ENCODE assay signal across 14 cellular contexts in the genomic region with DNA sequence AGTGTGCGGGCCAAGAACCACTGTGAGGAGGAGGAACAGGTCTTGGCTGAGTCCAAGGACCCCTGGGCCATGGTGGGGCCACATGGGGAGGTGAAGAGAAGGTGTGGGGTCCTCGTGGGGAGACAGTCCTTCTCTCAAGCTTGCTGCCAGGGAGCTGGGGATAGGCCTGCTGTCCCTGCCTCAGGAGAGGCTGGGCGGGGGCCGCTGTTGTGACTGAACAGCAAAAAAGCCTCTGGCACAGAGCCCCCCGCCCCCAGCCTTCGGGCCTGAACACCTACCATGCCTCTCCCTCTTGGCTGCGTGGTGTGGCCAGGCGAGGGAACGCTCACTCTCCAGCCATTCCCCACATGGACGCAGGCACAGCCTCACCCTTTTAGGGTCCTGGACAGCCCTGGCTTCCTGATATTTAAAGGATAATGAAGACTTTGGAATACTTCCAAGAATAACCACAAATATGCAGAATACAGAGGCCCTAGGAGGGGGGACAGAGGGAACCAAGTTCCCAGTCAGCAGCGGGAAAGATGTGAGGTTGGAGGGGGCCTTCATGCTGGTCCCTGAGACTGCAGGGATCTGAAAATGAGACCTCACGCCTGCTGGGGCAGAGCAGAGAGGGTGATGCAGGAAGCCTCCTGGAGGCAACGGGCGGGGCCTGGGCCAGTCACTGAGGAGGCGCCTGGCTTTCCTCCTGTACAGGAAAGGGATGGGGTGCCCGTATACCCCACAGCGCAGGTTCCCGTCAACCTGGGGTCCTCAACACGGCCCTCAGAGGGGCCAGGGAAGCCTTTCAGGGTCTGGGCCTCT.
DNase-seq lines count a peak whose midpoint lies in the region; ATAC-seq, FAIRE-seq and TF ChIP-seq lines count a peak whose summit lies in the region.
"Had no signal": no experiment of that assay in that cellular context is flagged by ENCODE, and none has a peak within 500 bp of the region (broad histone marks: within the 10 kb centered on the region; RNA-seq: fewer than 3 reads in every experiment).

No MANE protein-coding gene starts in this region.

- no peaks in the 10 kb centered on the region for H3K36me3 ChIP-seq in breast epithelium
- no peaks in the 10 kb centered on the region for H3K36me3 ChIP-seq in mesendoderm (ENCODE audit: control insufficient read depth, insufficient read depth, low read length)

- no peaks in the 10 kb centered on the region for H3K79me2 ChIP-seq in mesendoderm (ENCODE audit: control insufficient read depth, insufficient read depth, low read length)

- WGBS in mesendoderm (ENCODE audit: extremely low coverage, insufficient coverage, low lambda C conversion rate): no CpG with 5 or more reads among the region's 19 CpGs

- DNase-seq in AG10803 (ENCODE audit: low read depth) (peak; percentile 71), HTR-8/SVneo (ENCODE audit: insufficient read length, low spot score) (peak; percentile 75), breast epithelium (ENCODE audit: low spot score in 2 of 2) (no peak), myocyte (ENCODE audit: low read depth) (peak; percentile 67), mesendoderm (no peak)
- no peak for DNase-seq in stimulated activated CD4-positive, alpha-beta T cell treated with anti-CD3 and anti-CD28 coated beads, Interleukin-1b, Interleukin-23, amount 100 ng/mL, for 48 hours
- no peak for DNase-seq in stimulated activated CD8-positive, alpha-beta memory T cell treated with anti-CD3 and anti-CD28 coated beads, Interleukin-4, amount 100 ng/mL, for 48 hours
- DNase-seq: NCI-H1092, NCI-H82, occipital lobe, T-helper 1 cell had no signal

- H3K27me3 ChIP-seq in breast epithelium (no peaks in the 10 kb centered on the region), mesendoderm (ENCODE audit: insufficient read depth, low read length, poor library complexity) (no peaks in the 10 kb centered on the region)

- TF ChIP-seq CTCF in AG10803 (conservative IDR thresholded peaks at IDR 0.05; ENCODE audit: low read length) (no peak), breast epithelium (IDR thresholded peaks at IDR 0.05) (no peak)

- no peak overlapping the region for H3K4me2 ChIP-seq in mesendoderm (ENCODE audit: low read length)

- no peak overlapping the region for H2BK15ac ChIP-seq in mesendoderm (replicated peaks; ENCODE audit: low read depth)

- H3K4me3 ChIP-seq in AG10803 (ENCODE audit: low read length): no peak overlapping the region
- H3K4me3 ChIP-seq in breast epithelium: no peak overlapping the region
- no peak overlapping the region for H3K4me3 ChIP-seq in mesendoderm (ENCODE audit: low read length)
- H3K4me3 ChIP-seq: GM12878 had no signal

- H4K8ac ChIP-seq in mesendoderm (ENCODE audit: low read depth, low read length): no peak overlapping the region

- H3K9me3 ChIP-seq in breast epithelium: no peaks in the 10 kb centered on the region

- no peak overlapping the region for H4K5ac ChIP-seq in mesendoderm (ENCODE audit: low read length)

- no peak overlapping the region for H3K56ac ChIP-seq in mesendoderm (ENCODE audit: low read length)

- H2AK5ac ChIP-seq in mesendoderm (ENCODE audit: low read length): no peak overlapping the region

- H3K18ac ChIP-seq in mesendoderm (ENCODE audit: low read length): no peak overlapping the region

- no peak for TF ChIP-seq POLR2A in breast epithelium (IDR thresholded peaks at IDR 0.05)

- H3K79me1 ChIP-seq in mesendoderm (ENCODE audit: low read length): no peaks in the 10 kb centered on the region

- H2BK5ac ChIP-seq in mesendoderm (ENCODE audit: low read length): no peak overlapping the region

- intact Hi-C loops in breast epithelium (cut with DNase I; ENCODE audit: low total_unique reads): no loop called here

- no peak for ATAC-seq in GM19452 (IDR thresholded peaks at IDR 0.05; ENCODE audit: unreplicated experiment)
- ATAC-seq: GM12878 had no signal

- H3K4me1 ChIP-seq in breast epithelium (peaks cover 2 to 11% of the 10 kb centered on the region in 2 donors), mesendoderm (ENCODE audit: control insufficient read depth, low read depth, low read length) (no peaks in the 10 kb centered on the region)

- H3K23ac ChIP-seq in mesendoderm (ENCODE audit: low read length): no peak overlapping the region

- no peak overlapping the region for H3K4ac ChIP-seq in mesendoderm (ENCODE audit: low read depth, low read length)

- no peak overlapping the region for H2BK120ac ChIP-seq in mesendoderm (ENCODE audit: low read depth, low read length)

- FAIRE-seq in HTR-8/SVneo (lab: Jason Lieb, UNC): peak; percentile 52
- FAIRE-seq: endometrium, GM12878 had no signal

- H3K27ac ChIP-seq in breast epithelium (peak overlapping the region; percentile 58 to 65), mesendoderm (ENCODE audit: low read depth, low read length) (no peak overlapping the region)

- no peak overlapping the region for H3K9ac ChIP-seq in mesendoderm (ENCODE audit: low read length)

Comparison
In these comparisons a context has a peak if more than half of its experiments do, and no peak if none do; other contexts are left out.
1. DNase-seq: peak in AG10803 (single experiment), HTR-8/SVneo (single experiment) and myocyte (single experiment); none in breast epithelium (0 of 2), mesendoderm (single experiment), stimulated activated CD4-positive, alpha-beta T cell treated with anti-CD3 and anti-CD28 coated beads, Interleukin-1b, Interleukin-23, amount 100 ng/mL, for 48 hours (single experiment) and stimulated activated CD8-positive, alpha-beta memory T cell treated with anti-CD3 and anti-CD28 coated beads, Interleukin-4, amount 100 ng/mL, for 48 hours (single experiment).